2 cellular contexts compared by ENCODE assay signal in genomic region chr5:7426284-7426683, GRCh38.
TF ChIP-seq lines count a peak whose summit lies in the region.

No MANE protein-coding gene starts in this region.

TF ChIP-seq in GM23338, 12 proteins besides CTCF, POLR2A, EP300 and RAD21 (continued from another document):
- TF ChIP-seq ZNF462 (CRISPR knock-in tag; IDR thresholded peaks at IDR 0.05) (no peak), ZNF114 (CRISPR knock-in tag; IDR thresholded peaks at IDR 0.05) (no peak), POLR2AphosphoS5 (IDR thresholded peaks at IDR 0.05; ENCODE audit: low read depth) (no peak), EZH2phosphoT487 (IDR thresholded peaks at IDR 0.05; ENCODE audit: unreplicated experiment) (no peak), ZNF331 (CRISPR knock-in tag; IDR thresholded peaks at IDR 0.05; ENCODE audit: low read depth) (no peak), CREB1 (CRISPR knock-in tag; IDR thresholded peaks at IDR 0.05; ENCODE audit: low read depth) (no peak), JUNB (IDR thresholded peaks at IDR 0.05; ENCODE audit: unreplicated experiment) (no peak), NANOG (IDR thresholded peaks at IDR 0.05; ENCODE audit: borderline replicate concordance) (no peak), STAT1 (IDR thresholded peaks at IDR 0.05; ENCODE audit: unreplicated experiment) (no peak)
- TF ChIP-seq, protein P1, sequence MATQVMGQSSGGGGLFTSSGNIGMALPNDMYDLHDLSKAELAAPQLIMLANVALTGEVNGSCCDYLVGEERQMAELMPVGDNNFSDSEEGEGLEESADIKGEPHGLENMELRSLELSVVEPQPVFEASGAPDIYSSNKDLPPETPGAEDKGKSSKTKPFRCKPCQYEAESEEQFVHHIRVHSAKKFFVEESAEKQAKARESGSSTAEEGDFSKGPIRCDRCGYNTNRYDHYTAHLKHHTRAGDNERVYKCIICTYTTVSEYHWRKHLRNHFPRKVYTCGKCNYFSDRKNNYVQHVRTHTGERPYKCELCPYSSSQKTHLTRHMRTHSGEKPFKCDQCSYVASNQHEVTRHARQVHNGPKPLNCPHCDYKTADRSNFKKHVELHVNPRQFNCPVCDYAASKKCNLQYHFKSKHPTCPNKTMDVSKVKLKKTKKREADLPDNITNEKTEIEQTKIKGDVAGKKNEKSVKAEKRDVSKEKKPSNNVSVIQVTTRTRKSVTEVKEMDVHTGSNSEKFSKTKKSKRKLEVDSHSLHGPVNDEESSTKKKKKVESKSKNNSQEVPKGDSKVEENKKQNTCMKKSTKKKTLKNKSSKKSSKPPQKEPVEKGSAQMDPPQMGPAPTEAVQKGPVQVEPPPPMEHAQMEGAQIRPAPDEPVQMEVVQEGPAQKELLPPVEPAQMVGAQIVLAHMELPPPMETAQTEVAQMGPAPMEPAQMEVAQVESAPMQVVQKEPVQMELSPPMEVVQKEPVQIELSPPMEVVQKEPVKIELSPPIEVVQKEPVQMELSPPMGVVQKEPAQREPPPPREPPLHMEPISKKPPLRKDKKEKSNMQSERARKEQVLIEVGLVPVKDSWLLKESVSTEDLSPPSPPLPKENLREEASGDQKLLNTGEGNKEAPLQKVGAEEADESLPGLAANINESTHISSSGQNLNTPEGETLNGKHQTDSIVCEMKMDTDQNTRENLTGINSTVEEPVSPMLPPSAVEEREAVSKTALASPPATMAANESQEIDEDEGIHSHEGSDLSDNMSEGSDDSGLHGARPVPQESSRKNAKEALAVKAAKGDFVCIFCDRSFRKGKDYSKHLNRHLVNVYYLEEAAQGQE (IDR thresholded peaks at IDR 0.05; ENCODE audit: unreplicated experiment), result no peak
TF ChIP-seq in GM23338: peak in this region for 0.

TF ChIP-seq in WTC11, 78 proteins besides CTCF, POLR2A, EP300 and RAD21:
- TF ChIP-seq, protein P2, sequence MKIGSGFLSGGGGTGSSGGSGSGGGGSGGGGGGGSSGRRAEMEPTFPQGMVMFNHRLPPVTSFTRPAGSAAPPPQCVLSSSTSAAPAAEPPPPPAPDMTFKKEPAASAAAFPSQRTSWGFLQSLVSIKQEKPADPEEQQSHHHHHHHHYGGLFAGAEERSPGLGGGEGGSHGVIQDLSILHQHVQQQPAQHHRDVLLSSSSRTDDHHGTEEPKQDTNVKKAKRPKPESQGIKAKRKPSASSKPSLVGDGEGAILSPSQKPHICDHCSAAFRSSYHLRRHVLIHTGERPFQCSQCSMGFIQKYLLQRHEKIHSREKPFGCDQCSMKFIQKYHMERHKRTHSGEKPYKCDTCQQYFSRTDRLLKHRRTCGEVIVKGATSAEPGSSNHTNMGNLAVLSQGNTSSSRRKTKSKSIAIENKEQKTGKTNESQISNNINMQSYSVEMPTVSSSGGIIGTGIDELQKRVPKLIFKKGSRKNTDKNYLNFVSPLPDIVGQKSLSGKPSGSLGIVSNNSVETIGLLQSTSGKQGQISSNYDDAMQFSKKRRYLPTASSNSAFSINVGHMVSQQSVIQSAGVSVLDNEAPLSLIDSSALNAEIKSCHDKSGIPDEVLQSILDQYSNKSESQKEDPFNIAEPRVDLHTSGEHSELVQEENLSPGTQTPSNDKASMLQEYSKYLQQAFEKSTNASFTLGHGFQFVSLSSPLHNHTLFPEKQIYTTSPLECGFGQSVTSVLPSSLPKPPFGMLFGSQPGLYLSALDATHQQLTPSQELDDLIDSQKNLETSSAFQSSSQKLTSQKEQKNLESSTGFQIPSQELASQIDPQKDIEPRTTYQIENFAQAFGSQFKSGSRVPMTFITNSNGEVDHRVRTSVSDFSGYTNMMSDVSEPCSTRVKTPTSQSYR (CRISPR knock-in tag; IDR thresholded peaks at IDR 0.05), result no peak
- no peak for TF ChIP-seq ESRRA (CRISPR knock-in tag; IDR thresholded peaks at IDR 0.05; ENCODE audit: borderline replicate concordance)
- no peak for TF ChIP-seq ELF4 (CRISPR knock-in tag; IDR thresholded peaks at IDR 0.05; ENCODE audit: low read depth)
- TF ChIP-seq CDX4 (CRISPR knock-in tag; IDR thresholded peaks at IDR 0.05; ENCODE audit: borderline replicate concordance), result no peak
- TF ChIP-seq HMGA2 (CRISPR knock-in tag; IDR thresholded peaks at IDR 0.05), result no peak
- TF ChIP-seq MYBL2 (CRISPR knock-in tag; IDR thresholded peaks at IDR 0.05), result no peak
- TF ChIP-seq IRF1 (CRISPR knock-in tag; IDR thresholded peaks at IDR 0.05), result no peak
- no peak for TF ChIP-seq ZNF671 (CRISPR knock-in tag; IDR thresholded peaks at IDR 0.05)
- TF ChIP-seq ATF2 (CRISPR knock-in tag; IDR thresholded peaks at IDR 0.05; ENCODE audit: borderline replicate concordance, low read depth), result no peak
- no peak for TF ChIP-seq SMAD4 (CRISPR knock-in tag; IDR thresholded peaks at IDR 0.05)
- TF ChIP-seq, protein P3, sequence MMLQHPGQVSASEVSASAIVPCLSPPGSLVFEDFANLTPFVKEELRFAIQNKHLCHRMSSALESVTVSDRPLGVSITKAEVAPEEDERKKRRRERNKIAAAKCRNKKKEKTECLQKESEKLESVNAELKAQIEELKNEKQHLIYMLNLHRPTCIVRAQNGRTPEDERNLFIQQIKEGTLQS (CRISPR knock-in tag; conservative IDR thresholded peaks at IDR 0.05), result no peak
- TF ChIP-seq ZNF423 (CRISPR knock-in tag; IDR thresholded peaks at IDR 0.05), result no peak
- no peak for TF ChIP-seq GTF2I (CRISPR knock-in tag; conservative IDR thresholded peaks at IDR 0.05)
- TF ChIP-seq, protein P4, sequence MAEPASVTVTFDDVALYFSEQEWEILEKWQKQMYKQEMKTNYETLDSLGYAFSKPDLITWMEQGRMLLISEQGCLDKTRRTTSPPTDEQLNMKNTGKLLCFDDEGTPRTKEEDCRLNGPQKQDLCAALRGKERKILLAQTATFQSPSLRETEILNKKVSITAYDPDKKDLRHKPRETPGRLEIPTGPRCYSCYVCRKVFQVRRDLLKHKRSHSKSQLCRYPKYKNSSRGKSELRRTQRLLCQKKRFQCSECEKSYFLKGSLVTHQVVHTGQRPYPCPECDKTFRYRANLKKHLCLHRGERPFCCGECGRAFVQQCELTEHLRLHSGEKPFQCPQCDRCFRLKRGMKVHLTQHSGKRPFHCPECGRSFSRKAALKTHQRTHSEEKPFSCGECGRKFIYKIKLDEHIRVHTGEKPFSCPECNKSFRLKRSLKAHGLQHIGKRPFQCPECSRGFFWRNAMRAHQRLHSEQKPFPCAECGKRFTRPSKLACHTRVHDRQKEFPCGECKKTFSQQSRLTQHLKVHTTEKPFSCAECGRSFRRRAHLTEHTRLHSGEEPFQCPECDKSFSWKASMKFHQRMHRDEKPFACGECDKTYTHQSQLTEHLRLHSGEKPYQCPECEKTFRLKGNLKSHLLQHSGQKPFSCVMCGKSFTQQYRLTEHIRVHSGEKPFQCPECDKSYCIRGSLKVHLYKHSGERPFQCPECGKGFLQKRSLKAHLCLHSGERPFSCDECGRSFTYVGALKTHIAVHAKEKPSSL (CRISPR knock-in tag; conservative IDR thresholded peaks at IDR 0.05), result no peak
- TF ChIP-seq SOX15 (CRISPR knock-in tag; IDR thresholded peaks at IDR 0.05), result no peak
- no peak for TF ChIP-seq ERG (CRISPR knock-in tag; IDR thresholded peaks at IDR 0.05)
- TF ChIP-seq FOXJ3 (CRISPR knock-in tag; IDR thresholded peaks at IDR 0.05; ENCODE audit: borderline replicate concordance), result no peak
- no peak for TF ChIP-seq ZNF416 (CRISPR knock-in tag; IDR thresholded peaks at IDR 0.05)
TF ChIP-seq in WTC11: peak in this region for 0.
